16 cellular contexts compared by ENCODE assay signal in the genomic region with DNA sequence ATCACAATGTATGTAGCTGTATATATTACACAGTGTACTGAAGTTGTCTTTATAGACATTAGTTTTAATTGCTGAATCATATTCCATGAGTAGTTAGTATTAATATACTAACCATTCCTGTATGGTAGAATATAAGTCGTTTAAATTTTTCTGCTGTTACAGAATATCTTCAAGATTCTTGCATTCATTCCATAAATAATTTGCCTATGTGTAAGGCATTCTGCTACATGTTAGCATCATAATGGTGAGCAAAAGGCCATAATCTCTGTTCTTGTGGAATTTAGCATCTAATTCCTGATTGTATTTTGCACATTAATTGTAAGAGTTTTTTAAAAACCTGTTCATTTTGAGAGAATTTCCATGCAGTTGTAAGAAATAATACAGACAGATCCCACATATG.
"Had no signal": no experiment of that assay in that cellular context is flagged by ENCODE, and none has a peak within 500 bp of the region (broad histone marks: within the 10 kb centered on the region; RNA-seq: fewer than 3 reads in every experiment).

No MANE protein-coding gene starts in this region.

- H3K4me3 ChIP-seq: body of pancreas, heart left ventricle, lower lobe of right lung, stomach, thoracic aorta, upper lobe of right lung had no signal

- H3K27ac ChIP-seq: body of pancreas, lower lobe of right lung, upper lobe of right lung had no signal

- H3K4me1 ChIP-seq: body of pancreas had no signal

- H3K27me3 ChIP-seq: body of pancreas, heart left ventricle, stomach, upper lobe of right lung had no signal

- DNase-seq: activated CD4-positive, alpha-beta T cell treated with anti-CD3 and anti-CD28 coated beads for 1 hour; activated CD4-positive, alpha-beta T cell treated with anti-CD3 and anti-CD28 coated beads, Interleukin-2, amount 50 U/mL, for 4 hours; amniotic stem cell; central memory CD4-positive, alpha-beta T cell; effector memory CD4-positive, alpha-beta T cell; foreskin melanocyte; heart left ventricle; left cardiac atrium; lower lobe of right lung; stimulated activated CD4-positive, alpha-beta T cell treated with anti-CD3 and anti-CD28 coated beads, Interleukin-12 subunit alpha, Interleukin-12 subunit beta, amount 100 ng/mL, for 4 hours; stimulated activated CD4-positive, alpha-beta T cell treated with anti-CD3 and anti-CD28 coated beads, Interleukin-2, amount 100 ng/mL, for 24 hours; stomach; T1000; upper lobe of right lung had no signal

- H3K9me3 ChIP-seq: body of pancreas, heart left ventricle, lower lobe of right lung, stomach, thoracic aorta, upper lobe of right lung had no signal

- ATAC-seq: left cardiac atrium, lower lobe of right lung, upper lobe of right lung had no signal
